Comparison of ENCODE assay signal across 1 cellular context in the genomic region with DNA sequence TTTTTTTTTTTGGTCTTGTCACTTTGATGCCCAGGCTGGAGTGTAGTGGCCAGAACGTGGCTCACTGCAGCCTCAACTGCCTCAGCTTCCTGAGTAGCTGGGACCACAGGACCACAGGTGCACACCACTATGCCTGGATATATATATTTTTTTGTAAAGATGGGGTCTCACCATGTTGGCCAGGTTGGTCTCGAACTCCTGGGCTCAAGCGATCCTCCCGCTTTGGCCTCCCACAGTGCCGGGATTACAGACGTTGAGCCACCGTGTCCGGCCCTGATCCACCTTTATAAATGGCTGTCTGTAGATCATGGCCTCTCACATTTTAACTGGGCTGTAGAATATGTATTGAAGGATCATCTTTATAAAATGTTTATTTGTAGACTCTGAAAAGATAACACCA.
TF ChIP-seq lines count a peak whose summit lies in the region.

No MANE protein-coding gene starts in this region.

TF ChIP-seq in HepG2, 621 proteins besides CTCF, POLR2A, EP300 and RAD21:
- TF ChIP-seq, protein P1, sequence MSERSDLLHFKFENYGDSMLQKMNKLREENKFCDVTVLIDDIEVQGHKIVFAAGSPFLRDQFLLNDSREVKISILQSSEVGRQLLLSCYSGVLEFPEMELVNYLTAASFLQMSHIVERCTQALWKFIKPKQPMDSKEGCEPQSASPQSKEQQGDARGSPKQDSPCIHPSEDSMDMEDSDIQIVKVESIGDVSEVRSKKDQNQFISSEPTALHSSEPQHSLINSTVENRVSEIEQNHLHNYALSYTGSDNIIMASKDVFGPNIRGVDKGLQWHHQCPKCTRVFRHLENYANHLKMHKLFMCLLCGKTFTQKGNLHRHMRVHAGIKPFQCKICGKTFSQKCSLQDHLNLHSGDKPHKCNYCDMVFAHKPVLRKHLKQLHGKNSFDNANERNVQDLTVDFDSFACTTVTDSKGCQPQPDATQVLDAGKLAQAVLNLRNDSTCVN (CRISPR knock-in tag; IDR thresholded peaks at IDR 0.05; ENCODE audit: borderline replicate concordance): no peak
- TF ChIP-seq ZNF282 (IDR thresholded peaks at IDR 0.05; ENCODE audit: partially characterized antibody) (no peak), PCBP1 (IDR thresholded peaks at IDR 0.05; ENCODE audit: borderline replicate concordance, low read depth, low read length) (no peak), KDM5A (IDR thresholded peaks at IDR 0.05; ENCODE audit: borderline replicate concordance, low read length) (no peak), RFX5 (IDR thresholded peaks at IDR 0.05; ENCODE audit: low read depth, low read length) (no peak), ARNT2 (CRISPR knock-in tag; IDR thresholded peaks at IDR 0.05; ENCODE audit: low read depth) (no peak), SRF (IDR thresholded peaks at IDR 0.05; ENCODE audit: low read depth, low read length) (no peak), ZNF737 (CRISPR knock-in tag; IDR thresholded peaks at IDR 0.05; ENCODE audit: borderline replicate concordance) (no peak), ETV6 (CRISPR knock-in tag; conservative IDR thresholded peaks at IDR 0.05) (no peak), FOXM1 (CRISPR knock-in tag; IDR thresholded peaks at IDR 0.05) (no peak), TFAP4 (IDR thresholded peaks at IDR 0.05; ENCODE audit: borderline replicate concordance, low read depth) (no peak), FOSL1 (CRISPR knock-in tag; IDR thresholded peaks at IDR 0.05; ENCODE audit: borderline replicate concordance) (no peak), SKIL (CRISPR knock-in tag; IDR thresholded peaks at IDR 0.05; ENCODE audit: borderline replicate concordance) (no peak), ZBTB40 (IDR thresholded peaks at IDR 0.05) (no peak), ZBTB40 (CRISPR knock-in tag; IDR thresholded peaks at IDR 0.05) (no peak), ELF1 (CRISPR knock-in tag; IDR thresholded peaks at IDR 0.05) (no peak), ZNF441 (CRISPR knock-in tag; IDR thresholded peaks at IDR 0.05; ENCODE audit: borderline replicate concordance) (no peak)
- TF ChIP-seq, protein P2, sequence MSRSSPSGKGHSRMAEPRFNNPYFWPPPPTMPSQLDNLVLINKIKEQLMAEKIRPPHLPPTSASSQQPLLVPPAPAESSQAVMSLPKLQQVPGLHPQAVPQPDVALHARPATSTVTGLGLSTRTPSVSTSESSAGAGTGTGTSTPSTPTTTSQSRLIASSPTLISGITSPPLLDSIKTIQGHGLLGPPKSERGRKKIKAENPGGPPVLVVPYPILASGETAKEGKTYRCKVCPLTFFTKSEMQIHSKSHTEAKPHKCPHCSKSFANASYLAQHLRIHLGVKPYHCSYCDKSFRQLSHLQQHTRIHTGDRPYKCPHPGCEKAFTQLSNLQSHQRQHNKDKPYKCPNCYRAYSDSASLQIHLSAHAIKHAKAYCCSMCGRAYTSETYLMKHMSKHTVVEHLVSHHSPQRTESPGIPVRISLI (CRISPR knock-in tag; IDR thresholded peaks at IDR 0.05; ENCODE audit: borderline replicate concordance): no peak
- TF ChIP-seq, protein P3, sequence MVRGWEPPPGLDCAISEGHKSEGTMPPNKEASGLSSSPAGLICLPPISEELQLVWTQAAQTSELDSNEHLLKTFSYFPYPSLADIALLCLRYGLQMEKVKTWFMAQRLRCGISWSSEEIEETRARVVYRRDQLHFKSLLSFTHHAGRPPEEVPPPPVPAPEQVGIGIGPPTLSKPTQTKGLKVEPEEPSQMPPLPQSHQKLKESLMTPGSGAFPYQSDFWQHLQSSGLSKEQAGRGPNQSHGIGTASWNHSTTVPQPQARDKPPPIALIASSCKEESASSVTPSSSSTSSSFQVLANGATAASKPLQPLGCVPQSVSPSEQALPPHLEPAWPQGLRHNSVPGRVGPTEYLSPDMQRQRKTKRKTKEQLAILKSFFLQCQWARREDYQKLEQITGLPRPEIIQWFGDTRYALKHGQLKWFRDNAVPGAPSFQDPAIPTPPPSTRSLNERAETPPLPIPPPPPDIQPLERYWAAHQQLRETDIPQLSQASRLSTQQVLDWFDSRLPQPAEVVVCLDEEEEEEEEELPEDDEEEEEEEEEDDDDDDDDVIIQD (CRISPR knock-in tag; IDR thresholded peaks at IDR 0.05; ENCODE audit: low read depth): no peak
